ENCODE assay signal across 8 cellular contexts in genomic region chr1:223748405-223748772, GRCh38. TPM values are rescaled to one million over a fixed set of nuclear protein-coding genes. Genes with fewer than 3 reads are reported as not detected.
DNase-seq lines count a peak whose midpoint lies in the region; ATAC-seq lines count a peak whose summit lies in the region.

No MANE protein-coding gene starts in this region.

- H3K9me3 ChIP-seq in NT2/D1 (ENCODE audit: insufficient read depth, low read length) (no peaks in the 10 kb centered on the region), neuronal stem cell (replicated peaks in 1 of 2; ENCODE audit: control insufficient read depth in 2 of 2, insufficient read depth in 1 of 2, low read depth in 1 of 2, low read length in 2 of 2) (no peaks in the 10 kb centered on the region)

- WGBS in neuronal stem cell (ENCODE audit: extremely low coverage in 2 of 2, insufficient read length in 2 of 2, insufficient replicate concordance in 1 of 2), 2 donors: no CpG with 5 or more reads among the region's 18 CpGs

- H2BK12ac ChIP-seq in neuronal stem cell (ENCODE audit: low read length): no peak overlapping the region

- peak; percentile 51 for ATAC-seq in GM19023 (IDR thresholded peaks at IDR 0.05; ENCODE audit: unreplicated experiment)
- peak; percentile 35 for ATAC-seq in esophagus mucosa
- ATAC-seq in GM21528 (IDR thresholded peaks at IDR 0.05; ENCODE audit: low FRiP score, unreplicated experiment): no peak
- no peak for ATAC-seq in GM21526 (IDR thresholded peaks at IDR 0.05; ENCODE audit: low FRiP score, unreplicated experiment)

- H2BK120ac ChIP-seq in neuronal stem cell (ENCODE audit: low read depth, low read length): no peak overlapping the region

- H3K4ac ChIP-seq in neuronal stem cell (ENCODE audit: low read length): no peak overlapping the region

- no peak overlapping the region for H4K8ac ChIP-seq in neuronal stem cell (ENCODE audit: low read depth, low read length)

- H3K4me3 ChIP-seq in NT2/D1 (ENCODE audit: insufficient read length, low read depth) (no peak overlapping the region), neuronal stem cell (ENCODE audit: low read length in 2 of 2) (peak overlapping the region in 1 of 2 donors; percentile 79)

- H3K36me3 ChIP-seq in NT2/D1 (ENCODE audit: insufficient read depth, insufficient read length, low read length) (peaks cover 96% of the 10 kb centered on the region), neuronal stem cell (replicated peaks in 1 of 2; ENCODE audit: control insufficient read depth in 2 of 2, insufficient read depth in 2 of 2, low read length in 2 of 2) (peaks cover 38 to 99% of the 10 kb centered on the region in 2 donors)

- H2BK15ac ChIP-seq in neuronal stem cell (ENCODE audit: low read length): peak overlapping the region; percentile 73

- H3K4me2 ChIP-seq in neuronal stem cell (ENCODE audit: insufficient read depth, low read length, poor library complexity, severe bottlenecking): peak overlapping the region; percentile 85

- H2AK5ac ChIP-seq in neuronal stem cell (ENCODE audit: low read depth, low read length): peak overlapping the region; percentile 54

- H2AFZ ChIP-seq in neuronal stem cell (ENCODE audit: low read length): no peak overlapping the region

- H3K27me3 ChIP-seq in NT2/D1 (ENCODE audit: insufficient read depth, insufficient read length) (peaks cover 7% of the 10 kb centered on the region), neuronal stem cell (ENCODE audit: control insufficient read depth in 3 of 3, insufficient read depth in 3 of 3, low read depth in 1 of 3, low read length in 3 of 3) (peaks cover 0 to 3% (median 0%) of the 10 kb centered on the region in 3 experiments)

- H4K91ac ChIP-seq in neuronal stem cell (ENCODE audit: low read depth, low read length, poor library complexity): no peak overlapping the region

- H3K9ac ChIP-seq in NT2/D1 (ENCODE audit: insufficient read length, low read depth) (peak overlapping the region; percentile 75), neuronal stem cell (ENCODE audit: low read depth, low read length, poor library complexity) (peak overlapping the region; percentile 90)

- DNase-seq in NT2/D1 (ENCODE audit: low read depth, low spot score): no peak
- no peak for DNase-seq in neuronal stem cell (ENCODE audit: low spot score)
- DNase-seq in GDM1 (lab: John Stamatoyannopoulos, UW): no peak
- DNase-seq in NCI-H2227 treated with DMSO at 0.1 percent for 48 hours (lab: John Stamatoyannopoulos, UW): no peak

- H2BK5ac ChIP-seq in neuronal stem cell (ENCODE audit: low read length): no peak overlapping the region

- H3K23ac ChIP-seq in neuronal stem cell (ENCODE audit: low read depth, low read length, poor library complexity): peak overlapping the region; percentile 87

- no peaks in the 10 kb centered on the region for H3K79me1 ChIP-seq in neuronal stem cell (ENCODE audit: low read depth, low read length)

- H3K27ac ChIP-seq in neuronal stem cell (replicated peaks; ENCODE audit: low read length): no peak overlapping the region

- peak overlapping the region; percentile 85 for H3K14ac ChIP-seq in neuronal stem cell (ENCODE audit: low read length)

- peak overlapping the region; percentile 99 for H3K18ac ChIP-seq in neuronal stem cell (ENCODE audit: low read length)

- H3K4me1 ChIP-seq in NT2/D1 (ENCODE audit: insufficient read depth, insufficient read length) (no peaks in the 10 kb centered on the region), neuronal stem cell (ENCODE audit: control insufficient read depth in 2 of 2, insufficient read depth in 1 of 2, low read depth in 1 of 2, low read length in 2 of 2) (peaks cover 0 to 10% of the 10 kb centered on the region in 2 donors)

RNA-seq across cellular contexts. Expression of gene CAPN2, which starts 36.0 kb away (rescaled TPM):
- 171 TPM for total RNA-seq in esophagus mucosa
- polyA plus RNA-seq in neuronal stem cell (2013, experiment 1 of 2): 50.4 TPM
- 50.8 TPM for polyA plus RNA-seq in neuronal stem cell (2013, experiment 2 of 2)

Comparison
In these comparisons a context has a peak if more than half of its experiments do, and no peak if none do; other contexts are left out.
1. ATAC-seq: peak in GM19023 (single experiment) and esophagus mucosa (single experiment); none in GM21528 (single experiment) and GM21526 (single experiment).